13 cellular contexts compared by ENCODE assay signal in genomic region chr6:106100755-106101154, GRCh38. TPM values are rescaled to one million over a fixed set of nuclear protein-coding genes. Genes with fewer than 3 reads are reported as not detected.
DNase-seq lines count a peak whose midpoint lies in the region; ATAC-seq, FAIRE-seq and TF ChIP-seq lines count a peak whose summit lies in the region.
"Had no signal": no experiment of that assay in that cellular context is flagged by ENCODE, and none has a peak within 500 bp of the region (broad histone marks: within the 10 kb centered on the region; RNA-seq: fewer than 3 reads in every experiment).

No MANE protein-coding gene starts in this region.

- peaks cover 94% of the 10 kb centered on the region for H3K4me1 Mint-ChIP-seq in activated naive CD4-positive, alpha-beta T cell treated with anti-CD3 and anti-CD28 coated beads, Interleukin-2, amount 10 ng/mL, durations not matched to agents 7 days and 5 days
- H3K4me1 Mint-ChIP-seq in astrocyte (ENCODE audit: low read depth, unreplicated experiment) (peaks cover 37% of the 10 kb centered on the region), chondrocyte (ENCODE audit: low read depth) (peaks cover 22% of the 10 kb centered on the region)

- H3K27me3 ChIP-seq in astrocyte (ENCODE audit: insufficient read depth, low read length) (no peaks in the 10 kb centered on the region), mononuclear cell (ENCODE audit: insufficient read depth, low read length) (no peaks in the 10 kb centered on the region)
- H3K27me3 ChIP-seq: hepatocyte had no signal

- DNase-seq in activated naive CD4-positive, alpha-beta T cell treated with anti-CD3 and anti-CD28 coated beads, Interleukin-2, amount 10 ng/mL, durations not matched to agents 7 days and 5 days, result no peak
- no peak for DNase-seq in activated naive CD4-positive, alpha-beta T cell treated with anti-CD3 and anti-CD28 coated beads, Interleukin-2, amount 50 U/mL, for 72 hours (ENCODE audit: low spot score in 2 of 2)
- DNase-seq in astrocyte (ENCODE audit: low read depth), result no peak
- DNase-seq in stimulated activated CD4-positive, alpha-beta T cell treated with anti-CD3 and anti-CD28 coated beads, Interleukin-2, amount 100 ng/mL, for 48 hours, result no peak
- no peak for DNase-seq in chondrocyte (ENCODE audit: low spot score)
- no peak for DNase-seq in left lobe of liver (ENCODE audit: low spot score)
- DNase-seq: central memory CD4-positive, alpha-beta T cell; left lung; NCI-H2171; SK-N-SH had no signal

- no peak for ATAC-seq in activated naive CD4-positive, alpha-beta T cell treated with anti-CD3 and anti-CD28 coated beads, Interleukin-2, amount 50 U/mL, for 72 hours
- no peak for ATAC-seq in GM19463 (IDR thresholded peaks at IDR 0.05; ENCODE audit: unreplicated experiment)
- ATAC-seq in left lobe of liver, result no peak
- ATAC-seq: left lung had no signal

- H3K27me3 Mint-ChIP-seq in activated naive CD4-positive, alpha-beta T cell treated with anti-CD3 and anti-CD28 coated beads, Interleukin-2, amount 10 ng/mL, durations not matched to agents 7 days and 5 days, result peaks cover 19% of the 10 kb centered on the region
- H3K27me3 Mint-ChIP-seq in astrocyte (ENCODE audit: low read depth, unreplicated experiment), result no peaks in the 10 kb centered on the region
- peaks cover 5% of the 10 kb centered on the region for H3K27me3 Mint-ChIP-seq in chondrocyte (ENCODE audit: low read depth)

- no peaks in the 10 kb centered on the region for H3K9me3 Mint-ChIP-seq in activated naive CD4-positive, alpha-beta T cell treated with anti-CD3 and anti-CD28 coated beads, Interleukin-2, amount 10 ng/mL, durations not matched to agents 7 days and 5 days
- H3K9me3 Mint-ChIP-seq in activated naive CD4-positive, alpha-beta T cell treated with anti-CD3 and anti-CD28 coated beads, Interleukin-2, amount 50 U/mL, for 72 hours, result peaks cover 0 to 5% of the 10 kb centered on the region in 2 donors
- H3K9me3 Mint-ChIP-seq in astrocyte (ENCODE audit: unreplicated experiment) (no peaks in the 10 kb centered on the region), chondrocyte (ENCODE audit: low read depth) (no peaks in the 10 kb centered on the region)

- H4K20me1 ChIP-seq in astrocyte (ENCODE audit: insufficient read depth, low read length), result no peaks in the 10 kb centered on the region

- H3K4me3 ChIP-seq in astrocyte (ENCODE audit: insufficient read depth, low read depth, low read length) (no peak overlapping the region), mononuclear cell (ENCODE audit: low read length) (peak overlapping the region; percentile 45)
- H3K4me3 ChIP-seq: hepatocyte had no signal

- H3K79me2 ChIP-seq in astrocyte (ENCODE audit: insufficient read depth, low read length), result no peaks in the 10 kb centered on the region

- peaks cover 1% of the 10 kb centered on the region for H3K36me3 ChIP-seq in astrocyte (ENCODE audit: insufficient read depth, low read length)

- H3K4me2 ChIP-seq in astrocyte (ENCODE audit: low read length), result no peak overlapping the region
- H3K4me2 ChIP-seq: hepatocyte, SK-N-SH had no signal

- no peak for FAIRE-seq in astrocyte (lab: Jason Lieb, UNC)

- H3K9me3 ChIP-seq in astrocyte (ENCODE audit: insufficient read depth, low read depth, low read length), result no peaks in the 10 kb centered on the region
- H3K9me3 ChIP-seq in mononuclear cell (ENCODE audit: low read depth, low read length), result no peaks in the 10 kb centered on the region
- H3K9me3 ChIP-seq: left lung, SK-N-SH had no signal

- TF ChIP-seq CTCF in astrocyte (IDR thresholded peaks at IDR 0.05; ENCODE audit: insufficient read depth, low read depth, low read length) (no peak), chondrocyte (IDR thresholded peaks at IDR 0.05) (no peak)

- peak overlapping the region; percentile 66 for H3K27ac Mint-ChIP-seq in activated naive CD4-positive, alpha-beta T cell treated with anti-CD3 and anti-CD28 coated beads, Interleukin-2, amount 10 ng/mL, durations not matched to agents 7 days and 5 days
- peak overlapping the region in 1 of 2 donors; percentile 62 for H3K27ac Mint-ChIP-seq in activated naive CD4-positive, alpha-beta T cell treated with anti-CD3 and anti-CD28 coated beads, Interleukin-2, amount 50 U/mL, for 72 hours
- H3K27ac Mint-ChIP-seq in astrocyte (ENCODE audit: unreplicated experiment) (no peak overlapping the region), chondrocyte (ENCODE audit: unreplicated experiment) (no peak overlapping the region)

- peak overlapping the region; percentile 85 for H3K4me3 Mint-ChIP-seq in activated naive CD4-positive, alpha-beta T cell treated with anti-CD3 and anti-CD28 coated beads, Interleukin-2, amount 10 ng/mL, durations not matched to agents 7 days and 5 days
- peak overlapping the region; percentile 84 for H3K4me3 Mint-ChIP-seq in astrocyte (ENCODE audit: unreplicated experiment)
- H3K4me3 Mint-ChIP-seq in chondrocyte (ENCODE audit: unreplicated experiment), result no peak overlapping the region

- no peak overlapping the region for H3K27ac ChIP-seq in astrocyte (ENCODE audit: low read depth, low read length)
- H3K27ac ChIP-seq: hepatocyte had no signal

- no peak overlapping the region for H3K9ac ChIP-seq in astrocyte (ENCODE audit: low read length)
- H3K9ac ChIP-seq: SK-N-SH had no signal

- peaks cover 73% of the 10 kb centered on the region for H3K36me3 Mint-ChIP-seq in activated naive CD4-positive, alpha-beta T cell treated with anti-CD3 and anti-CD28 coated beads, Interleukin-2, amount 10 ng/mL, durations not matched to agents 7 days and 5 days
- H3K36me3 Mint-ChIP-seq in activated naive CD4-positive, alpha-beta T cell treated with anti-CD3 and anti-CD28 coated beads, Interleukin-2, amount 50 U/mL, for 72 hours, result peaks cover 26 to 27% of the 10 kb centered on the region in 2 donors
- H3K36me3 Mint-ChIP-seq in astrocyte (ENCODE audit: low read depth, unreplicated experiment) (peaks cover 16% of the 10 kb centered on the region), chondrocyte (ENCODE audit: low read depth) (no peaks in the 10 kb centered on the region)

- H3K4me1 ChIP-seq in astrocyte (ENCODE audit: insufficient read depth, low read length) (peaks cover 18% of the 10 kb centered on the region), mononuclear cell (ENCODE audit: insufficient read depth, low read length) (peaks cover 44% of the 10 kb centered on the region)

- CTCF ChIA-PET in activated naive CD4-positive, alpha-beta T cell treated with anti-CD3 and anti-CD28 coated beads, Interleukin-2, amount 10 ng/mL, durations not matched to agents 7 days and 5 days (lab: Charles Lee), result interaction anchor here (0.9 kb wide), 1 partner anchor 616 kb away, joined by 3 read pairs; no protein-coding TSS in a partner anchor

- no peak overlapping the region for H2AFZ ChIP-seq in astrocyte (ENCODE audit: low read depth, low read length)
- H2AFZ ChIP-seq: hepatocyte had no signal

RNA-seq across cellular contexts. Expression of gene PRDM1, which starts 14.6 kb away (rescaled TPM):
- total RNA-seq in activated naive CD4-positive, alpha-beta T cell treated with anti-CD3 and anti-CD28 coated beads, Interleukin-2, amount 50 U/mL, for 72 hours, result 10 to 100 TPM in 1 of 2 donors, 1 to 10 TPM in 1; 7.7 to 12.5 TPM
- total RNA-seq in astrocyte, result 10.5 and 11.4 TPM in 2 replicates
- 87.0 TPM for total RNA-seq in mononuclear cell
- 0.08 to 0.15 TPM (median 0.15 TPM) in 3 replicates for total RNA-seq in chondrocyte
- 1.0 TPM for total RNA-seq in left lobe of liver
